Comparison of ENCODE assay signal across 8 cellular contexts in the genomic region with DNA sequence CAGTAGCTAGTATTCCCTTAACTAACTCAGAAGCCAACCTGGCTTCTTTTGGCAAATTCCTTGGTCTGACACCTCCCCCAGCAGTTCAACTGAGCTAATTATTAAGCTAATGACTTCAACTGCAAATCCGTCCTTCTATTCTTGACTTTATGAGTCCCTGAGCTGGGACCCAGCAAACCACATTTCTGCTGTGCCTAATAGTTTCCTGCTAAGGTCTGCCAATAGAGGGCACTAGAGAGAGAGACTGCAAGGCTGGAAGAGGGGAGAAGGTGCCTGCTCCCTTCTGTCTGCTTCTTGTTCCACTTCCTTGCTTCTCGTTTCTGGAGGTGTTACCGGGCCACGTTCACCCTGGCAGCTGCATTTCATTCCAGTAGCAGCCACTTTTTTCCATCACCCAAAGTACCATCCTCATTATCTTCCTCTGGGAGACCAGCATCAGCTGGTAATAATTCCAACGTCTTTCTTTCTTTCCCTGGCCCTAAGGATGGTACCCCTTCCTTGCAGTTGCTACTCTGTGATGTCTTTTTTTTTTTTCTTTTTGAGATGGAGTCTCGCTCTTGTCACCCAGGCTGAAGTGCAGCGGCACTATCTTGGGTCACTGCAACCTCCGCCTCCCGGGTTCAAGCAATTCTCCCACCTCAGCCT.
DNase-seq lines count a peak whose midpoint lies in the region; ATAC-seq and TF ChIP-seq lines count a peak whose summit lies in the region.

No MANE protein-coding gene starts in this region.

- in situ Hi-C loops in brain microvascular endothelial cell (cut with HindIII; ENCODE audit: low pct_ligation_motif_present, low sequenced_read_pairs), result no loop called here

- H3K4me1 ChIP-seq in suprapubic skin, result peaks cover 40% of the 10 kb centered on the region

- no peaks in the 10 kb centered on the region for H3K9me3 ChIP-seq in suprapubic skin

- ATAC-seq in HG03159 (IDR thresholded peaks at IDR 0.05; ENCODE audit: unreplicated experiment) (peak; percentile 66), HG02884 (IDR thresholded peaks at IDR 0.05; ENCODE audit: unreplicated experiment) (no peak)

- no peak overlapping the region for H3K27ac Mint-ChIP-seq in immature natural killer cell

- H3K9me3 Mint-ChIP-seq in immature natural killer cell, result no peaks in the 10 kb centered on the region

- no peak for TF ChIP-seq POLR2A in suprapubic skin (IDR thresholded peaks at IDR 0.05)

- TF ChIP-seq CTCF in 22Rv1 (IDR thresholded peaks at IDR 0.05) (peak; percentile 93), brain microvascular endothelial cell (IDR thresholded peaks at IDR 0.05; ENCODE audit: low read depth, low read length, missing control alignments) (peak; percentile 94), suprapubic skin (IDR thresholded peaks at IDR 0.05) (peak; percentile 37 to 80)

- H3K27me3 ChIP-seq in brain microvascular endothelial cell (replicated peaks) (no peaks in the 10 kb centered on the region), suprapubic skin (no peaks in the 10 kb centered on the region)

- H3K36me3 ChIP-seq in brain microvascular endothelial cell (replicated peaks) (no peaks in the 10 kb centered on the region), suprapubic skin (no peaks in the 10 kb centered on the region)

- H3K4me3 Mint-ChIP-seq in immature natural killer cell, result no peak overlapping the region

- 60% methylated on average over 9 of the region's 9 CpGs for WGBS in suprapubic skin

- H3K27me3 Mint-ChIP-seq in immature natural killer cell (ENCODE audit: low read depth in 3 of 3), result peaks cover 3 to 4% (median 4%) of the 10 kb centered on the region in 3 donors

- H3K4me1 Mint-ChIP-seq in immature natural killer cell, result no peaks in the 10 kb centered on the region

- H3K27ac ChIP-seq in 22Rv1, result no peak overlapping the region
- no peak overlapping the region for H3K27ac ChIP-seq in brain microvascular endothelial cell
- no peak overlapping the region for H3K27ac ChIP-seq in suprapubic skin

- DNase-seq in EL (peak; percentile 77), NCI-H774 (lab: John Stamatoyannopoulos, UW) (peak; percentile 64), brain microvascular endothelial cell (peak; percentile 58), immature natural killer cell (peak; percentile 6 to 18 (median 7)), suprapubic skin (ENCODE audit: low spot score in 2 of 2) (no peak)

- no peaks in the 10 kb centered on the region for H3K36me3 Mint-ChIP-seq in immature natural killer cell

- no peak for TF ChIP-seq EP300 in suprapubic skin (IDR thresholded peaks at IDR 0.05)

- no peak overlapping the region for H3K4me3 ChIP-seq in brain microvascular endothelial cell (ENCODE audit: low read depth, low read length)
- H3K4me3 ChIP-seq in suprapubic skin, result no peak overlapping the region

Comparison
In these comparisons a context has a peak if more than half of its experiments do, and no peak if none do; other contexts are left out.
1. DNase-seq: peak in EL (single experiment), NCI-H774 (single experiment), brain microvascular endothelial cell (single experiment) and immature natural killer cell (3 of 3); none in suprapubic skin (0 of 2).
2. Peak in every context shown above with its lines, with median percentiles within 50 percentile points of each other: CTCF ChIP-seq.